ENCODE assay signal across 30 cellular contexts in genomic region chr16:74213372-74213771, GRCh38.
"Had no signal": no experiment of that assay in that cellular context is flagged by ENCODE, and none has a peak within 500 bp of the region (broad histone marks: within the 10 kb centered on the region; RNA-seq: fewer than 3 reads in every experiment).

No MANE protein-coding gene starts in this region.

- ATAC-seq: activated CD4-positive, CD25-positive, alpha-beta regulatory T cell treated with anti-CD3 and anti-CD28 coated beads, Interleukin-2, amount 50 U/mL, for 24 hours; activated CD8-positive, alpha-beta T cell treated with anti-CD3 and anti-CD28 coated beads for 36 hours; activated T-cell treated with anti-CD3 and anti-CD28 coated beads, Interleukin-2, amount 50 U/mL, for 4 hours; activated T-helper 17 cell treated with anti-CD3 and anti-CD28 coated beads, Interleukin-2, amount 50 U/mL, for 72 hours; esophagus mucosa had no signal

- FAIRE-seq: astrocyte, bronchial epithelial cell, frontal cortex, TTC549 had no signal

- H3K4me3 ChIP-seq: coronary artery, dorsolateral prefrontal cortex had no signal

- H3K36me3 ChIP-seq: brain microvascular endothelial cell had no signal

- H3K27ac ChIP-seq: brain microvascular endothelial cell, coronary artery, dorsolateral prefrontal cortex, VCaP had no signal

- H3K27me3 ChIP-seq: brain microvascular endothelial cell, dorsolateral prefrontal cortex had no signal

- DNase-seq: activated B cell treated with CpG ODN at 0.5 μM for 24 hours; activated CD4-positive, alpha-beta T cell treated with anti-CD3 and anti-CD28 coated beads for 48 hours; activated CD4-positive, alpha-beta T cell treated with anti-CD3 and anti-CD28 coated beads, Interleukin-2, amount 50 U/mL, for 1 hour; activated CD4-positive, alpha-beta T cell treated with anti-CD3 and anti-CD28 coated beads, Interleukin-2, amount 50 U/mL, for 48 hours; activated CD8-positive, alpha-beta memory T cell treated with anti-CD3 and anti-CD28 coated beads for 24 hours; activated CD8-positive, alpha-beta T cell treated with anti-CD3 and anti-CD28 coated beads for 36 hours; activated effector memory CD4-positive, alpha-beta T cell treated with Interleukin-2 at 50 U/mL for 16 hours; activated gamma-delta T cell treated with Interleukin-2 at 50 U/mL for 16 hours; activated naive CD4-positive, alpha-beta T cell treated with anti-CD3 and anti-CD28 coated beads, Interleukin-2, amount 50 U/mL, for 16 hours; activated naive CD4-positive, alpha-beta T cell treated with Interleukin-2 at 50 U/mL for 16 hours; activated T-cell treated with anti-CD3 and anti-CD28 coated beads, Interleukin-2, amount 50 U/mL, for 4 hours; amniotic stem cell; anterior cingulate cortex; brain microvascular endothelial cell; dorsolateral prefrontal cortex; effector memory CD4-positive, alpha-beta T cell; endodermal cell; foreskin fibroblast; head of caudate nucleus; hippocampal formation; T1000 had no signal
